ENCODE assay signal across 8 cellular contexts in the genomic region with DNA sequence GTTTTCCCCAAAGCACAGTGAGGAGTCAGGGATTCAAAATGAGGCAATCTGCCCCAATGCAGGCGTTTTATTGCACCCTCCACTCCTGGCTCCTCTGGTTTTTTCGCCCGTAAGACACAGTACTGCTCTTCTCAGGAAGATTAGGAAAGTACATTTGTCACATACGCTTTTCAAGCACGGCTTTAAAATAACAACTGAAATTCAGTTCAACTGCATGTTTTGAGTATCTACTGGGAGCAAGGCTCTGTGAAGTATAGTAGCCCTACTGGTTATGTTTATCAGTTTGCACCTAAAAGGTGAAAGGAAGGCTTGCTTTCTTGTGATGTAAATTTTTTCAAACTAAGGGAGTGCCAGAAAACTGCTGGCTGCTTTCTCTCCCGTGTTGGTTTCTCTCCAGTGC. TPM values are rescaled to one million over a fixed set of nuclear protein-coding genes. Genes with fewer than 3 reads are reported as not detected.
DNase-seq lines count a peak whose midpoint lies in the region; ATAC-seq and TF ChIP-seq lines count a peak whose summit lies in the region.

No MANE protein-coding gene starts in this region.

- H4K20me1 ChIP-seq in hepatocyte (ENCODE audit: insufficient read depth, poor library complexity, severe bottlenecking) = no peaks in the 10 kb centered on the region

- H3K9me3 ChIP-seq in right atrium auricular region = no peaks in the 10 kb centered on the region
- H3K9me3 ChIP-seq in hepatocyte (ENCODE audit: low read depth) = no peaks in the 10 kb centered on the region
- no peaks in the 10 kb centered on the region for H3K9me3 ChIP-seq in skeletal muscle tissue (ENCODE audit: control insufficient read depth in 3 of 3, low read length in 3 of 3)

- WGBS in hepatocyte (ENCODE audit: low lambda C conversion rate, missing lambda C conversion rate) = 2% methylated on average over 6 of the region's 6 CpGs

- H3K4me1 Mint-ChIP-seq in activated CD4-positive, alpha-beta memory T cell treated with anti-CD3 and anti-CD28 coated beads, Interleukin-2, amount 10 ng/mL, durations not matched to agents 7 days and 5 days = peaks cover 37% of the 10 kb centered on the region

- ATAC-seq in Right ventricle myocardium inferior (no peak), GM18870 (IDR thresholded peaks at IDR 0.05; ENCODE audit: unreplicated experiment) (no peak)

- no peaks in the 10 kb centered on the region for H3K9me2 ChIP-seq in hepatocyte (replicated peaks; ENCODE audit: insufficient read depth)

- peak overlapping the region; percentile 97 for H2AFZ ChIP-seq in hepatocyte

- H3K4me2 ChIP-seq in hepatocyte = peak overlapping the region; percentile 82

- H3K27ac ChIP-seq in right atrium auricular region (peak overlapping the region; percentile 99), hepatocyte (peak overlapping the region; percentile 99), skeletal muscle tissue (ENCODE audit: low read depth, low read length) (peak overlapping the region; percentile 100)

- H3K9ac ChIP-seq in skeletal muscle tissue (ENCODE audit: low read depth in 1 of 3, low read length in 3 of 3) = peak overlapping the region; percentile 73 to 99 (median 97)

- DNase-seq in right atrium auricular region (ENCODE audit: low spot score) = no peak
- DNase-seq in Right ventricle myocardium inferior (ENCODE audit: missing footprints) = no peak
- DNase-seq in activated CD4-positive, alpha-beta memory T cell treated with anti-CD3 and anti-CD28 coated beads, Interleukin-2, amount 10 ng/mL, durations not matched to agents 7 days and 5 days = no peak
- DNase-seq in hepatocyte (ENCODE audit: low spot score) = peak; percentile 27
- no peak for DNase-seq in NCI-H2029 (lab: John Stamatoyannopoulos, UW)
- no peak for DNase-seq in UCSD-AML1 (lab: John Stamatoyannopoulos, UW; ENCODE audit: unreplicated experiment)

- H3K79me2 ChIP-seq in hepatocyte = peaks cover 11% of the 10 kb centered on the region

- H3K4me3 ChIP-seq in right atrium auricular region = peak overlapping the region; percentile 85 to 96
- peak overlapping the region; percentile 76 for H3K4me3 ChIP-seq in hepatocyte
- H3K4me3 ChIP-seq in skeletal muscle tissue (ENCODE audit: low read length in 3 of 3) = peak overlapping the region; percentile 96

- TF ChIP-seq CTCF in right atrium auricular region (IDR thresholded peaks at IDR 0.05) (no peak), hepatocyte (IDR thresholded peaks at IDR 0.05; ENCODE audit: poor library complexity) (no peak)

- no peaks in the 10 kb centered on the region for H3K9me3 Mint-ChIP-seq in activated CD4-positive, alpha-beta memory T cell treated with anti-CD3 and anti-CD28 coated beads, Interleukin-2, amount 10 ng/mL, durations not matched to agents 7 days and 5 days

- peak overlapping the region; percentile 90 for H3K4me3 Mint-ChIP-seq in activated CD4-positive, alpha-beta memory T cell treated with anti-CD3 and anti-CD28 coated beads, Interleukin-2, amount 10 ng/mL, durations not matched to agents 7 days and 5 days

- H3K27me3 ChIP-seq in right atrium auricular region (no peaks in the 10 kb centered on the region), hepatocyte (no peaks in the 10 kb centered on the region), skeletal muscle tissue (ENCODE audit: control insufficient read depth in 3 of 3, insufficient read depth in 3 of 3, low read length in 3 of 3) (no peaks in the 10 kb centered on the region)

- POLR2A ChIA-PET in activated CD4-positive, alpha-beta memory T cell treated with anti-CD3 and anti-CD28 coated beads, Interleukin-2, amount 10 ng/mL, durations not matched to agents 7 days and 5 days (lab: Charles Lee) = interaction anchor here (0.7 to 5.3 kb wide), 4 partner anchors 11 to 208 kb away, joined by 3 to 53 read pairs (median 18); no protein-coding TSS in a partner anchor

- H3K27ac Mint-ChIP-seq in activated CD4-positive, alpha-beta memory T cell treated with anti-CD3 and anti-CD28 coated beads, Interleukin-2, amount 10 ng/mL, durations not matched to agents 7 days and 5 days = peak overlapping the region; percentile 87

- CTCF ChIA-PET in activated CD4-positive, alpha-beta memory T cell treated with anti-CD3 and anti-CD28 coated beads, Interleukin-2, amount 10 ng/mL, durations not matched to agents 7 days and 5 days (lab: Charles Lee) = interaction anchor here (1.2 kb wide), 1 partner anchor 207 kb away, joined by 3 read pairs; no protein-coding TSS in a partner anchor

- intact Hi-C loops in Right ventricle myocardium inferior (cut with DNase I) = loop anchor here (2.0 kb wide), 3 partner anchors 207 to 335 kb away; no protein-coding TSS in a partner anchor

- peaks cover 0 to 21% of the 10 kb centered on the region in 2 donors for H3K4me1 ChIP-seq in right atrium auricular region
- peaks cover 11% of the 10 kb centered on the region for H3K4me1 ChIP-seq in hepatocyte (ENCODE audit: insufficient read depth)
- H3K4me1 ChIP-seq in skeletal muscle tissue (ENCODE audit: control insufficient read depth in 3 of 3, insufficient read depth in 3 of 3, low read length in 3 of 3) = peaks cover 13 to 21% (median 17%) of the 10 kb centered on the region in 3 donors

- H3K36me3 ChIP-seq in right atrium auricular region = no peaks in the 10 kb centered on the region
- H3K36me3 ChIP-seq in hepatocyte (replicated peaks; ENCODE audit: insufficient read depth, low read depth) = no peaks in the 10 kb centered on the region
- peaks cover 3 to 11% (median 4%) of the 10 kb centered on the region in 3 donors for H3K36me3 ChIP-seq in skeletal muscle tissue (ENCODE audit: control insufficient read depth in 3 of 3, insufficient read depth in 3 of 3, low read length in 3 of 3)

- H3K36me3 Mint-ChIP-seq in activated CD4-positive, alpha-beta memory T cell treated with anti-CD3 and anti-CD28 coated beads, Interleukin-2, amount 10 ng/mL, durations not matched to agents 7 days and 5 days (ENCODE audit: low read depth) = peaks cover 4% of the 10 kb centered on the region

- H3K27me3 Mint-ChIP-seq in activated CD4-positive, alpha-beta memory T cell treated with anti-CD3 and anti-CD28 coated beads, Interleukin-2, amount 10 ng/mL, durations not matched to agents 7 days and 5 days = peaks cover 13% of the 10 kb centered on the region

RNA-seq across cellular contexts. Expression of gene SGMS1, which starts 1.9 kb away (rescaled TPM):
- 10 to 100 TPM; 32.5 to 35.9 TPM for total RNA-seq in right atrium auricular region
- total RNA-seq in Right ventricle myocardium inferior = 23.1 TPM
- total RNA-seq in activated CD4-positive, alpha-beta memory T cell treated with anti-CD3 and anti-CD28 coated beads, Interleukin-2, amount 10 ng/mL, durations not matched to agents 7 days and 5 days = 10 to 100 TPM; 18.9 to 19.9 TPM
- 62.3 and 87.8 TPM in 2 replicates for total RNA-seq in hepatocyte
- 28.1 and 35.1 TPM in 2 replicates for polyA plus RNA-seq in hepatocyte
- total RNA-seq in skeletal muscle tissue = 62.6 TPM
